18 cellular contexts compared by ENCODE assay signal in the genomic region with DNA sequence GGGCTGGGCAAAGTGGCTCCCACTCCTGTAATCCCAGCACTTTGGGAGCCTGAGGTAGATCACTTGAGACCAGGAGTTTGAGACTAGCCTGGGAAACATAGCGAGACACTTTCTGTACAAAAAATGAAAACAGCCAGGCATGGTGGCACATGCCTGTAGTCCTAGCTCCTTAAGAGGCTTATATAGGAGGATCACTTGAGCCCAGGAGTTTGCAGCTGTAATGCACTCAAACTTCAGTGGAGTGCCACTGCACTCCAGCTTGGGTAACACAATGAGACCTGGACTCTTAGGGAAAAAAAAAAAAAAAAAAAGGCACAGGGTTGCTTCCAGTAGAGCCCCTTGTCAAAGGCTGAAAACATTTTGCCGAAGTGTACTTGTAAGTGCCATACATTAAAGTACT.
DNase-seq lines count a peak whose midpoint lies in the region; ATAC-seq and TF ChIP-seq lines count a peak whose summit lies in the region.
"Had no signal": no experiment of that assay in that cellular context is flagged by ENCODE, and none has a peak within 500 bp of the region (broad histone marks: within the 10 kb centered on the region; RNA-seq: fewer than 3 reads in every experiment).

No MANE protein-coding gene starts in this region.

- peak; percentile 82 for ATAC-seq in left lung
- ATAC-seq in upper lobe of right lung: peak; percentile 55
- ATAC-seq in HG02970 (IDR thresholded peaks at IDR 0.05; ENCODE audit: low FRiP score, unreplicated experiment): no peak
- ATAC-seq: GM12878, GM23338, HCT116 had no signal

- H3K36me3 ChIP-seq in left lung (no peaks in the 10 kb centered on the region), upper lobe of right lung (no peaks in the 10 kb centered on the region)

- H3K4me1 ChIP-seq in left lung: no peaks in the 10 kb centered on the region
- H3K4me1 ChIP-seq in upper lobe of right lung: no peaks in the 10 kb centered on the region

- peak; percentile 86 for DNase-seq in DMS79 treated with DMSO at 0.1 percent for 48 hours (lab: John Stamatoyannopoulos, UW)
- DNase-seq in NCI-H187 treated with DMSO at 0.1 percent for 48 hours (lab: John Stamatoyannopoulos, UW): peak; percentile 50
- DNase-seq in left lung: no peak
- no peak for DNase-seq in upper lobe of right lung
- DNase-seq in OCI-M1 (lab: John Stamatoyannopoulos, UW): no peak
- no peak for DNase-seq in NCI-H2029 (lab: John Stamatoyannopoulos, UW)
- DNase-seq: C1 segment of cervical spinal cord; Calu3; CD4-positive, alpha-beta memory T cell; COR-L47; DMS53; EL; GDM1; H9 had no signal

- intact Hi-C loops in left lung (cut with DNase I): no loop called here
- intact Hi-C loops in upper lobe of right lung (cut with DNase I): no loop called here

- no peak overlapping the region for H3K27ac ChIP-seq in left lung
- no peak overlapping the region for H3K27ac ChIP-seq in upper lobe of right lung

- H3K27me3 ChIP-seq in left lung (no peaks in the 10 kb centered on the region), upper lobe of right lung (no peaks in the 10 kb centered on the region)

- H3K4me3 ChIP-seq in left lung (no peak overlapping the region), upper lobe of right lung (no peak overlapping the region)
- H3K4me3 ChIP-seq: GM12878, GM23338 had no signal

- TF ChIP-seq CTCF in left lung (IDR thresholded peaks at IDR 0.05) (no peak), upper lobe of right lung (IDR thresholded peaks at IDR 0.05) (no peak)

- H3K9me3 ChIP-seq in left lung (no peaks in the 10 kb centered on the region), upper lobe of right lung (no peaks in the 10 kb centered on the region)

Comparison
In these comparisons a context has a peak if more than half of its experiments do, and no peak if none do; other contexts are left out.
1. DNase-seq: peak in DMS79 treated with DMSO at 0.1 percent for 48 hours (single experiment) and NCI-H187 treated with DMSO at 0.1 percent for 48 hours (single experiment); none in left lung (0 of 2), upper lobe of right lung (single experiment), OCI-M1 (single experiment) and NCI-H2029 (single experiment).